Comparison of ENCODE assay signal across 8 cellular contexts in genomic region chr1:228082260-228082974, GRCh38. TPM values are rescaled to one million over a fixed set of nuclear protein-coding genes. Genes with fewer than 3 reads are reported as not detected.
A peak's percentile ranks its signal among the peaks of the same experiment; 100 is the strongest.
DNase-seq lines count a peak whose midpoint lies in the region; ATAC-seq and FAIRE-seq lines count a peak whose summit lies in the region.

Gene ARF1, plus strand, starts transcription at chr1:228082708. Its CDS starts 14,407 bp downstream, at chr1:228097115.

- no peak within 1 kb of the TSS for H4K5ac ChIP-seq in mesendoderm (ENCODE audit: low read length)

- H2BK5ac ChIP-seq in mesendoderm (ENCODE audit: low read length): peak within 1 kb of the TSS; percentile 44

- peaks cover 34% of the 10 kb centered on the region for H3K36me3 Mint-ChIP-seq in effector memory CD8-positive, alpha-beta T cell (ENCODE audit: insufficient read depth)

- peaks cover 48% of the 10 kb centered on the region for H3K79me2 ChIP-seq in mesendoderm (ENCODE audit: control insufficient read depth, insufficient read depth, low read length)

- H3K36me3 ChIP-seq in mesendoderm (ENCODE audit: control insufficient read depth, insufficient read depth, low read length): no peaks in the 10 kb centered on the region

- peak within 1 kb of the TSS; percentile 97 for H3K4ac ChIP-seq in mesendoderm (ENCODE audit: low read depth, low read length)

- peak within 1 kb of the TSS; percentile 97 for H3K56ac ChIP-seq in mesendoderm (ENCODE audit: low read length)

- peak; percentile 90 for FAIRE-seq in HTR-8/SVneo (lab: Jason Lieb, UNC)

- WGBS in mesendoderm (ENCODE audit: extremely low coverage, insufficient coverage, low lambda C conversion rate): no CpG with 5 or more reads among the region's 89 CpGs

- peaks cover 14% of the 10 kb centered on the region for H3K4me1 ChIP-seq in mesendoderm (ENCODE audit: control insufficient read depth, low read depth, low read length)

- H3K18ac ChIP-seq in mesendoderm (ENCODE audit: low read length): peak within 1 kb of the TSS; percentile 88

- peak; percentile 98 for DNase-seq in COLO668 (lab: John Stamatoyannopoulos, UW; ENCODE audit: unreplicated experiment)
- peak; percentile 98 for DNase-seq in HTR-8/SVneo (ENCODE audit: insufficient read length, low spot score)
- peak; percentile 87 for DNase-seq in NOMO-1 treated with DMSO at 0.1 percent for 48 hours (lab: John Stamatoyannopoulos, UW; ENCODE audit: unreplicated experiment)
- peak; percentile 84 to 85 for DNase-seq in activated CD8-positive, alpha-beta memory T cell treated with anti-CD3 and anti-CD28 coated beads for 4 hours (ENCODE audit: low read depth in 2 of 2)
- DNase-seq in effector memory CD8-positive, alpha-beta T cell: peak; percentile 85 to 95 (median 93)
- peak; percentile 94 for DNase-seq in mesendoderm
- peak; percentile 93 for DNase-seq in stimulated activated CD8-positive, alpha-beta memory T cell treated with anti-CD3 and anti-CD28 coated beads, Interleukin-12 subunit alpha, Interleukin-12 subunit beta, amount 100 ng/mL, for 4 hours (ENCODE audit: low read depth)

- peaks cover 4% of the 10 kb centered on the region for H3K79me1 ChIP-seq in mesendoderm (ENCODE audit: low read length)

- H3K4me3 Mint-ChIP-seq in effector memory CD8-positive, alpha-beta T cell: peak within 1 kb of the TSS; percentile 91 to 94

- H3K4me1 Mint-ChIP-seq in effector memory CD8-positive, alpha-beta T cell (ENCODE audit: low read depth in 2 of 2): peaks cover 46 to 59% of the 10 kb centered on the region in 2 donors

- peak within 1 kb of the TSS; percentile 76 for H3K27ac ChIP-seq in mesendoderm (ENCODE audit: low read depth, low read length)

- peak within 1 kb of the TSS; percentile 84 for H4K8ac ChIP-seq in mesendoderm (ENCODE audit: low read depth, low read length)

- no peaks in the 10 kb centered on the region for H3K9me3 Mint-ChIP-seq in effector memory CD8-positive, alpha-beta T cell

- H3K9ac ChIP-seq in mesendoderm (ENCODE audit: low read length): peak within 1 kb of the TSS; percentile 89

- H2BK15ac ChIP-seq in mesendoderm (replicated peaks; ENCODE audit: low read depth): no peak within 1 kb of the TSS

- H2AK5ac ChIP-seq in mesendoderm (ENCODE audit: low read length): peak within 1 kb of the TSS; percentile 64

- H3K4me2 ChIP-seq in mesendoderm (ENCODE audit: low read length): peak within 1 kb of the TSS; percentile 73

- peak; percentile 70 for ATAC-seq in GM21367 (IDR thresholded peaks at IDR 0.05; ENCODE audit: unreplicated experiment)
- ATAC-seq in effector memory CD8-positive, alpha-beta T cell (replicated peaks): peak; percentile 79

- no peaks in the 10 kb centered on the region for H3K27me3 ChIP-seq in mesendoderm (ENCODE audit: insufficient read depth, low read length, poor library complexity)

- peak within 1 kb of the TSS; percentile 97 for H3K23ac ChIP-seq in mesendoderm (ENCODE audit: low read length)

- peak within 1 kb of the TSS; percentile 70 for H3K4me3 ChIP-seq in mesendoderm (ENCODE audit: low read length)

- H3K27ac Mint-ChIP-seq in effector memory CD8-positive, alpha-beta T cell: peak within 1 kb of the TSS; percentile 96 to 98

- H2BK120ac ChIP-seq in mesendoderm (ENCODE audit: low read depth, low read length): peak within 1 kb of the TSS; percentile 4

- no peaks in the 10 kb centered on the region for H3K27me3 Mint-ChIP-seq in effector memory CD8-positive, alpha-beta T cell

RNA-seq across cellular contexts. Expression of gene ARF1, which starts in this region (rescaled TPM):
- polyA plus RNA-seq in mesendoderm (2013, experiment 1 of 2): 264 TPM
- 266 TPM for polyA plus RNA-seq in mesendoderm (2013, experiment 2 of 2)

Comparison
In these comparisons a context has a peak if more than half of its experiments do, and no peak if none do; other contexts are left out.
1. Peak in every context shown above with its lines: DNase-seq, ATAC-seq, H3K4me3 ChIP-seq and H3K27ac ChIP-seq.